Comparison of ENCODE assay signal across 17 cellular contexts in the genomic region with DNA sequence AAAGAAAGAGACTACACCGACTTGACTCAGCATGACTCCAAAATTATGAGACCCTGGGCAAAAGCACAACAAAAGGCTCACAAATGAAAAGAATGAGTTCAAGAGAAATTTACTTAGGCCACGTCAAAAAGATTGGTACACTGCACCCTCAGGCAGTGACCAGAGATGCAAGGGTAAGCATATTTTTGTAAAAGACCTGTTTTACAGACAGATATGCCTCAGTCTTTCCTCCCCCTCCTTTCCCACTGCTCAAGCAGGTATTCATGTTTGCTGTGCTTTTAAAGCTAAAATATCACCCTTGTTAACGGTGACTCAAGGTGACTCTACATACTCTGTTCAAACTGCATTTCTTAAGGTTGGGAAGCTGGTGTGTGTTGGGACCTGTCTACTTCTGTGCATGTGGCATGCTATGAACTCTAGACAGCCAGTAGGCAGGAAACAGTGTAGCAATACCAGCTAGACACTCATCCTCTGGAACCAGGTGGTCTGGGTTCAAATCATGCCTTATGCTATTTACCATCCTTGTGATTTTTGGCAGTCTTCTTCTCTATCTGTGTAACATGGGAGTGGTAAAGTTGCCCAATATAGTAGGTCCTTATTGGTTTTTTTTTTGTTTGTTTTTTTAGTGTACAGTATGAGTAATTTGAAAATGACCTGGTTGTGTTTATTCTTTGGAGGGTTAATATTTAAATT.
DNase-seq lines count a peak whose midpoint lies in the region; ATAC-seq, FAIRE-seq and TF ChIP-seq lines count a peak whose summit lies in the region.
"Had no signal": no experiment of that assay in that cellular context is flagged by ENCODE, and none has a peak within 500 bp of the region (broad histone marks: within the 10 kb centered on the region; RNA-seq: fewer than 3 reads in every experiment).

No MANE protein-coding gene starts in this region.

- no peak overlapping the region for H2AK5ac ChIP-seq in H1 (ENCODE audit: low read depth, low read length)

- H3K4me2 ChIP-seq in H1 (ENCODE audit: insufficient read depth in 1 of 2, low read depth in 2 of 2, low read length in 2 of 2) (no peak overlapping the region), neural progenitor cell (no peak overlapping the region)
- H3K4me2 ChIP-seq: BLaER1, KMS-11 had no signal

- H2BK20ac ChIP-seq in H1 (ENCODE audit: low read length): no peak overlapping the region

- no peak overlapping the region for H2AFZ ChIP-seq in H1 (ENCODE audit: low read length)
- H2AFZ ChIP-seq in neural progenitor cell (replicated peaks): no peak overlapping the region

- H4K91ac ChIP-seq in H1 (replicated peaks; ENCODE audit: insufficient read length, low read length): no peak overlapping the region

- TF ChIP-seq EP300 in H1 (IDR thresholded peaks at IDR 0.05; ENCODE audit: borderline replicate concordance in 1 of 2, low read depth in 2 of 2, low read length in 2 of 2): no peak

- peak overlapping the region; percentile 11; the same call in 1 of the 2 replicates for H3K27ac ChIP-seq in H1 (ENCODE audit: low read depth, low read length)
- peak overlapping the region; percentile 88 for H3K27ac ChIP-seq in neural progenitor cell
- H3K27ac ChIP-seq: BLaER1, coronary artery, KMS-11, SJCRH30 had no signal

- H3K4me1 ChIP-seq in H1 (replicated peaks in 1 of 4; ENCODE audit: control insufficient read depth in 3 of 4, insufficient read depth in 4 of 4, low read length in 3 of 4) (peaks cover 2 to 22% (median 15%) of the 10 kb centered on the region in 4 experiments; a peak in 5 of 7 replicates), neural progenitor cell (peaks cover 84% of the 10 kb centered on the region)
- H3K4me1 ChIP-seq: BLaER1 had no signal

- no peak overlapping the region for H2BK12ac ChIP-seq in H1 (ENCODE audit: low read depth, low read length)

- intact Hi-C loops in left colon (cut with DNase I, micrococcal nuclease): no loop called here

- H3K27me3 ChIP-seq in H1 (replicated peaks in 1 of 4; ENCODE audit: control insufficient read depth in 3 of 4, extremely low read depth in 1 of 4, insufficient read depth in 3 of 4, low read length in 3 of 4) (no peaks in the 10 kb centered on the region), neural progenitor cell (no peaks in the 10 kb centered on the region)
- H3K27me3 ChIP-seq: BLaER1, SJCRH30 had no signal

- H3K23ac ChIP-seq in H1 (ENCODE audit: insufficient read length): no peak overlapping the region

- H2BK5ac ChIP-seq in H1 (ENCODE audit: low read depth, low read length): no peak overlapping the region

- H4K20me1 ChIP-seq in H1 (replicated peaks in 1 of 2; ENCODE audit: control insufficient read depth in 1 of 2, insufficient read depth in 2 of 2, low read length in 2 of 2): peaks cover 0 to 2% of the 10 kb centered on the region in 2 experiments
- peaks cover 88% of the 10 kb centered on the region for H4K20me1 ChIP-seq in neural progenitor cell (ENCODE audit: low read depth)

- H3K18ac ChIP-seq in H1 (ENCODE audit: extremely low read depth, low read length): no peak overlapping the region

- no peak overlapping the region for H3K14ac ChIP-seq in H1 (ENCODE audit: insufficient read length)

- H3K9me3 Mint-ChIP-seq in neural progenitor cell: peaks cover 23% of the 10 kb centered on the region

- no peak for TF ChIP-seq RAD21 in H1 (IDR thresholded peaks at IDR 0.05 in 1 of 2, conservative IDR thresholded peaks at IDR 0.05 in 1 of 2; ENCODE audit: low read depth in 2 of 2, low read length in 2 of 2)

- H3K79me1 ChIP-seq in H1 (ENCODE audit: low read depth, low read length): no peaks in the 10 kb centered on the region

- no peaks in the 10 kb centered on the region for H3K23me2 ChIP-seq in H1 (ENCODE audit: low read depth, low read length)

- H4K8ac ChIP-seq in H1 (ENCODE audit: extremely low read depth, insufficient read depth, low read length): no peak overlapping the region

- peaks cover 76% of the 10 kb centered on the region for H3K36me3 Mint-ChIP-seq in neural progenitor cell

- H3K27me3 Mint-ChIP-seq in neural progenitor cell (ENCODE audit: insufficient read depth, low read depth): peaks cover 10% of the 10 kb centered on the region

- H3K9me3 ChIP-seq in H1 (ENCODE audit: insufficient read depth in 2 of 2, low read depth in 1 of 2, low read length in 1 of 2) (no peaks in the 10 kb centered on the region), neural progenitor cell (ENCODE audit: low read depth) (no peaks in the 10 kb centered on the region)
- H3K9me3 ChIP-seq: BLaER1, SJCRH30 had no signal

- POLR2A ChIA-PET in H1 (lab: Charles Lee; ENCODE audit: partially characterized antibody): interaction anchor here (1.3 to 1.4 kb wide), 2 partner anchors 8 to 99 kb away, joined by 3 to 4 read pairs; partner anchors contain the start of gene TLE4

- H3K27ac Mint-ChIP-seq in neural progenitor cell: no peak overlapping the region

- FAIRE-seq in H1 (lab: Jason Lieb, UNC): no peak

- no peak for ATAC-seq in left colon

- DNase-seq in ELR (ENCODE audit: low read depth) (peak; percentile 30), HPDE6-E6E7 (ENCODE audit: extremely low spot score) (peak; percentile 85), H1 (ENCODE audit: low read depth in 1 of 2, low spot score in 2 of 2) (no peak), neural progenitor cell (ENCODE audit: low spot score) (no peak), NCI-H345 (lab: John Stamatoyannopoulos, UW) (no peak), occipital lobe (lab: John Stamatoyannopoulos, UW) (no peak), left colon (no peak)
- DNase-seq: activated CD4-positive, CD25-positive, alpha-beta regulatory T cell treated with anti-CD3 and anti-CD28 coated beads, Interleukin-2, amount 50 U/mL, for 72 hours; glutamatergic neuron; NCI-H1694; NCI-H510A treated with DMSO at 0.1 percent for 48 hours; SJCRH30; stimulated activated CD4-positive, alpha-beta T cell treated with anti-CD3 and anti-CD28 coated beads, Interleukin-4, amount 100 ng/mL, for 24 hours; stimulated activated CD8-positive, alpha-beta memory T cell treated with anti-CD3 and anti-CD28 coated beads, Interleukin-4, amount 100 ng/mL, for 48 hours had no signal

- H4K5ac ChIP-seq in H1 (ENCODE audit: insufficient read length, low read depth, low read length): no peak overlapping the region

- CTCF ChIA-PET in H1 (lab: Charles Lee; ENCODE audit: partially characterized antibody): interaction anchor here (0.6 kb wide), 1 partner anchor 244 kb away, joined by 3 read pairs; no protein-coding TSS in a partner anchor

- no peak overlapping the region for H3K4me3 Mint-ChIP-seq in neural progenitor cell

- H3K56ac ChIP-seq in H1 (replicated peaks; ENCODE audit: insufficient read length, low read depth, low read length): no peak overlapping the region

- no peak overlapping the region for H2BK120ac ChIP-seq in H1 (replicated peaks; ENCODE audit: low read depth, low read length)

- no peak overlapping the region for H3K9ac ChIP-seq in H1 (replicated peaks in 1 of 4; ENCODE audit: extremely low read depth in 1 of 4, low read depth in 3 of 4, low read length in 3 of 4)
- H3K9ac ChIP-seq in neural progenitor cell: no peak overlapping the region
- H3K9ac ChIP-seq: BLaER1, KMS-11 had no signal

- H3K4me3 ChIP-seq in H1 (ENCODE audit: extremely low read depth in 1 of 4, insufficient read depth in 2 of 4, low read depth in 3 of 4, low read length in 4 of 4) (no peak overlapping the region), neural progenitor cell (no peak overlapping the region)
- H3K4me3 ChIP-seq: BLaER1, coronary artery, SJCRH30 had no signal

- H3K36me3 ChIP-seq in H1 (ENCODE audit: control insufficient read depth in 2 of 4, insufficient read depth in 4 of 4, low read length in 3 of 4) (no peaks in the 10 kb centered on the region), neural progenitor cell (peaks cover 4% of the 10 kb centered on the region)

- H3K4me1 Mint-ChIP-seq in neural progenitor cell: peaks cover 61% of the 10 kb centered on the region

- H3F3A ChIP-seq in neural progenitor cell (ENCODE audit: low read depth): peaks cover 48% of the 10 kb centered on the region

- H3K79me2 ChIP-seq in H1 (ENCODE audit: control insufficient read depth in 1 of 2, insufficient read depth in 2 of 2, low read length in 2 of 2) (0 out of 4 replicates have a peak, but pooled peaks cover 0 to 2% of the 10 kb centered on the region in 2 experiments), neural progenitor cell (ENCODE audit: low read depth) (peaks cover 97% of the 10 kb centered on the region)

- no peak overlapping the region for H3K4ac ChIP-seq in H1 (replicated peaks; ENCODE audit: insufficient read length, low read depth, low read length)

- TF ChIP-seq CTCF in H1 (IDR thresholded peaks at IDR 0.05; ENCODE audit: control extremely low read depth in 1 of 3, insufficient read depth in 1 of 3, low read depth in 1 of 3, low read length in 3 of 3): no peak
- TF ChIP-seq CTCF in neural progenitor cell (IDR thresholded peaks at IDR 0.05): no peak

- no peak for TF ChIP-seq POLR2A in H1 (IDR thresholded peaks at IDR 0.05; ENCODE audit: control extremely low read depth in 1 of 2, low read depth in 2 of 2, low read length in 2 of 2)

- no peak overlapping the region for H2BK15ac ChIP-seq in H1 (ENCODE audit: low read length)

- WGBS in H1 (ENCODE audit: extremely low coverage in 1 of 2, insufficient coverage in 1 of 2, insufficient read length in 1 of 2, insufficient replicate concordance in 2 of 2, low coverage in 1 of 2, low lambda C conversion rate in 2 of 2, missing lambda C conversion rate in 1 of 2), 2 experiments: 74% methylated on average over 3 of the region's 3 CpGs; no CpG with 5 or more reads in 1 of the 2 experiments

TF ChIP-seq in H1, 55 proteins besides CTCF, POLR2A, EP300 and RAD21:
- TF ChIP-seq NRF1 (IDR thresholded peaks at IDR 0.05; ENCODE audit: low read depth, low read length) (no peak), KDM4A (IDR thresholded peaks at IDR 0.05; ENCODE audit: low read depth, low read length, severe bottlenecking) (no peak), TCF12 (IDR thresholded peaks at IDR 0.05; ENCODE audit: low read depth, low read length) (no peak), KDM5A (IDR thresholded peaks at IDR 0.05; ENCODE audit: low read length) (no peak), BCL11A (IDR thresholded peaks at IDR 0.05; ENCODE audit: low read depth in 2 of 2, low read length in 2 of 2) (no peak)

Comparison
In these comparisons a context has a peak if more than half of its experiments do, and no peak if none do; other contexts are left out.
1. DNase-seq: peak in ELR (single experiment) and HPDE6-E6E7 (single experiment); none in H1 (0 of 2), neural progenitor cell (single experiment), NCI-H345 (single experiment), occipital lobe (single experiment) and left colon (0 of 2).